ENCODE assay signal across 22 cellular contexts in the genomic region with DNA sequence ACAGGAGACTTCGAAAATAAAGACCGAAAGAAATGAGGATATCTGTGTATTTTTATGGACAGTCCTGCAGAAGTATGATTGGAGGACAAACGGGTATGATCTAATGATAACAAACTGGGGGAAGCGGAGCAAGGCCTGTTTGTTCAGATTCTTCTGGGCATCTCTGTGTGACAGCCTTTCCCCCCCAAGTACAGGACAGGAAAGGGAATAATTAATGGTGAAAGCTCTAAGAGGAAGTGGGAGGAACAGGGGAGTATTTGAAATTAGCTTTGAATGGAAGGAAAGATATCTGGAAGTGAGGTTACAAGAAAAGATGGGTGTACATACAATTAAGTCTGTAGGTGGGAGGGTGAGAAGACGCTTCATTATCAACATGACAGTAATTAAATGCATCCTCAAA.
"Had no signal": no experiment of that assay in that cellular context is flagged by ENCODE, and none has a peak within 500 bp of the region (broad histone marks: within the 10 kb centered on the region; RNA-seq: fewer than 3 reads in every experiment).

No MANE protein-coding gene starts in this region.

- H3K27me3 ChIP-seq: colonic mucosa, esophagus squamous epithelium, foreskin keratinocyte, gastrocnemius medialis, gastroesophageal sphincter, heart left ventricle, heart right ventricle had no signal

- H3K36me3 ChIP-seq: colonic mucosa, esophagus squamous epithelium, gastrocnemius medialis, gastroesophageal sphincter, heart left ventricle, heart right ventricle had no signal

- H3K4me1 ChIP-seq: colonic mucosa, esophagus squamous epithelium, foreskin keratinocyte, gastrocnemius medialis, gastroesophageal sphincter, heart left ventricle, heart right ventricle had no signal

- H3K27ac ChIP-seq: colonic mucosa, coronary artery, dorsolateral prefrontal cortex, epithelial cell of prostate, esophagus squamous epithelium, foreskin keratinocyte, gastrocnemius medialis, gastroesophageal sphincter, heart left ventricle, heart right ventricle had no signal

- H3K9me3 ChIP-seq: colonic mucosa, esophagus squamous epithelium, gastrocnemius medialis, gastroesophageal sphincter, heart left ventricle, heart right ventricle had no signal

- H3K4me3 ChIP-seq: colonic mucosa, coronary artery, dorsolateral prefrontal cortex, esophagus squamous epithelium, gastrocnemius medialis, gastroesophageal sphincter, heart left ventricle, heart right ventricle had no signal

- DNase-seq: colonic mucosa; cortex of kidney; dermis blood vessel endothelial cell; dorsolateral prefrontal cortex; effector CD4-positive, alpha-beta T cell; effector CD8-positive, alpha-beta T cell; effector memory CD4-positive, alpha-beta T cell; effector memory CD8-positive, alpha-beta T cell; endodermal cell; erythroblast; esophagus squamous epithelium; foreskin fibroblast; foreskin keratinocyte; foreskin melanocyte; gastrocnemius medialis; glutamatergic neuron; head of caudate nucleus; heart left ventricle; heart right ventricle had no signal
